Comparison of ENCODE assay signal across 1 cellular context in genomic region chr22:38824587-38824986, GRCh38.
A peak's percentile ranks its signal among the peaks of the same experiment; 100 is the strongest.
TF ChIP-seq lines count a peak whose summit lies in the region.

No MANE protein-coding gene starts in this region.

TF ChIP-seq in K562, 482 proteins besides CTCF, POLR2A, EP300 and RAD21 (continued from another document and continues in another):
- 0 out of 6 replicates have a peak, but pooled peaks of 1 of the 3 experiments have one; percentile 32 for TF ChIP-seq ZBTB11 (CRISPR knock-in tag; IDR thresholded peaks at IDR 0.05)
- TF ChIP-seq ZNF766 (CRISPR knock-in tag; conservative IDR thresholded peaks at IDR 0.05), result peak; percentile 72
- 0 out of 2 replicates have a peak, but pooled peaks have one; percentile 17 for TF ChIP-seq CXXC5 (CRISPR knock-in tag; IDR thresholded peaks at IDR 0.05)
- peak in 1 of 2 experiments; percentile 72; a peak in 2 of 4 replicates for TF ChIP-seq SIN3A (IDR thresholded peaks at IDR 0.05; ENCODE audit: borderline replicate concordance in 2 of 2, control insufficient read depth in 1 of 2, low read depth in 2 of 2, low read length in 2 of 2)
- peak; percentile 25; the same call in 1 of the 2 replicates for TF ChIP-seq TFAP4 (CRISPR knock-in tag; IDR thresholded peaks at IDR 0.05; ENCODE audit: borderline replicate concordance)
- TF ChIP-seq ZNF143 (CRISPR knock-in tag; IDR thresholded peaks at IDR 0.05), result no peak
- peak; percentile 68 for TF ChIP-seq HDAC2 (IDR thresholded peaks at IDR 0.05)
- TF ChIP-seq ETS1 (conservative IDR thresholded peaks at IDR 0.05; ENCODE audit: control insufficient read depth, low read depth, low read length), result 0 out of 2 replicates have a peak, but pooled peaks have one; percentile 35
- peak; percentile 33; the same call in 1 of the 2 replicates for TF ChIP-seq RB1 (IDR thresholded peaks at IDR 0.05; ENCODE audit: low read depth)
- peak; percentile 98 for TF ChIP-seq MIER1 (IDR thresholded peaks at IDR 0.05; ENCODE audit: low read depth)
- peak; percentile 97 for TF ChIP-seq REST (CRISPR knock-in tag; IDR thresholded peaks at IDR 0.05; ENCODE audit: low read depth)
- TF ChIP-seq SRSF7 (optimal IDR thresholded peaks at IDR 0.05; ENCODE audit: low read depth, low read length), result no peak
- peak in 1 of 2 experiments; percentile 51; a peak in 1 of 4 replicates for TF ChIP-seq MAZ (CRISPR knock-in tag; conservative IDR thresholded peaks at IDR 0.05 in 1 of 2, IDR thresholded peaks at IDR 0.05 in 1 of 2)
- TF ChIP-seq ZNF589 (CRISPR knock-in tag; IDR thresholded peaks at IDR 0.05; ENCODE audit: low read depth), result no peak
- 0 out of 2 replicates have a peak, but pooled peaks have one; percentile 25 for TF ChIP-seq CREM (IDR thresholded peaks at IDR 0.05; ENCODE audit: low read depth)
- TF ChIP-seq SMAD4 (CRISPR knock-in tag; conservative IDR thresholded peaks at IDR 0.05), result 0 out of 2 replicates have a peak, but pooled peaks have one; percentile 18
- no peak for TF ChIP-seq CCNT2 (IDR thresholded peaks at IDR 0.05; ENCODE audit: borderline replicate concordance, extremely low read depth, insufficient read length, low read depth, low read length)
- no peak for TF ChIP-seq ZNF184 (CRISPR knock-in tag; IDR thresholded peaks at IDR 0.05)
- TF ChIP-seq FOXP4 (CRISPR knock-in tag; IDR thresholded peaks at IDR 0.05; ENCODE audit: borderline replicate concordance), result peak; percentile 72; the same call in 1 of the 2 replicates
- TF ChIP-seq PRDM10 (IDR thresholded peaks at IDR 0.05; ENCODE audit: partially characterized antibody), result peak; percentile 29
- TF ChIP-seq DMBX1 (CRISPR knock-in tag; IDR thresholded peaks at IDR 0.05; ENCODE audit: borderline replicate concordance), result peak; percentile 68; the same call in 1 of the 2 replicates
- TF ChIP-seq NCOA1 (IDR thresholded peaks at IDR 0.05; ENCODE audit: low read depth), result 0 out of 2 replicates have a peak, but pooled peaks have one; percentile 33
- TF ChIP-seq AFF1 (IDR thresholded peaks at IDR 0.05; ENCODE audit: low read depth in 1 of 2, partially characterized antibody in 2 of 2), result peak in 1 of 2 experiments; percentile 87
- peak in 1 of 2 experiments; percentile 60; a peak in 1 of 4 replicates for TF ChIP-seq TEAD1 (CRISPR knock-in tag; IDR thresholded peaks at IDR 0.05)
- TF ChIP-seq ZNF263 (CRISPR knock-in tag; IDR thresholded peaks at IDR 0.05; ENCODE audit: borderline replicate concordance), result peak; percentile 56; the same call in 1 of the 2 replicates
- no peak for TF ChIP-seq SRSF3 (IDR thresholded peaks at IDR 0.05; ENCODE audit: insufficient read depth, low read length)
- TF ChIP-seq RCOR1 (IDR thresholded peaks at IDR 0.05; ENCODE audit: borderline replicate concordance in 1 of 2, low read depth in 2 of 2, low read length in 2 of 2), result peak in 1 of 2 experiments; percentile 56; a peak in 1 of 4 replicates
- TF ChIP-seq RBM34 (IDR thresholded peaks at IDR 0.05; ENCODE audit: borderline replicate concordance, insufficient read depth, low read length), result no peak
- TF ChIP-seq HMG20A (CRISPR knock-in tag; conservative IDR thresholded peaks at IDR 0.05), result no peak
- peak; percentile 75; the same call in 1 of the 2 replicates for TF ChIP-seq FOXK1 (CRISPR knock-in tag; IDR thresholded peaks at IDR 0.05; ENCODE audit: borderline replicate concordance)
- peak; percentile 79; the same call in 1 of the 2 replicates for TF ChIP-seq ZNF232 (CRISPR knock-in tag; IDR thresholded peaks at IDR 0.05)
- TF ChIP-seq MAX (CRISPR knock-in tag; IDR thresholded peaks at IDR 0.05), result 0 out of 2 replicates have a peak, but pooled peaks have one; percentile 27
